In the genomic region with DNA sequence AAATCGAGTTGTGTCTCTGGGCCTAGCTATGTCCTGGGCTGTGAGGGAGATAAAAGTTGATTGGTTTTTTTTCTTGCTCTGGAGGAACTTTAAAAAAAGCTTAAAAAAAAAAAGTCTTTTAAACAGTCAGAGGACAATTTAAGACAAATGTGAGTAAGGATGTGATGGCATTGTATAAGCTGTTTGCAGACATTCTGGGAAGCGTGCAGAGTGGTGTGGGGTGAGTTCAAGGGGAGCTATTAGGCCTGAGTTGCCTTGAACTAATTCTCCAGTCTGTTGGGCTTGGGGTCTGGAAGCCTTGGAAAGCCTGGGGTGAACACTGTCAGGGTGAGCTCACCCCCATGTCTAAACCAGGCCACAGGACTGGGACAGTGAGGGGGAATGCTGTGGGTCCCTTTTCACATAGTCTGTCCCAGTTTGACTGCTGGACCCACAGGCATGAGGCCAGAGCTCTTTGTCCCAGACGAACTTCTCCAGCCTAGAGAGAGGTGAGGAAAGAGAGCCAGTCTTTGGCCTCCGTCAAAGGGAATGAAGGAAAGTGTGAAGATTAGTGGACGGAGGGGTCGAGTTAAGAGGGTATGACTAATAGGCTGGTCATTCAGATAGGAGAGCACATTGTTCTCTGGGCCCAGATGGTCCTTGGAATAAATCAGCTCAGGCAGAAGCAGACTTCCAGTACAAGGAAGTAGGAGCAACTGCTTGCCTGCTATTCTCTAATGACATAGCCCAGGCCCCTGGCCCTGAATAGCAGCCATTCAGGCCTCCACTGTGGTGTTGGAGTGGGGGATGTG, we compare ENCODE assay signal across 12 cellular contexts.
DNase-seq lines count a peak whose midpoint lies in the region; ATAC-seq and TF ChIP-seq lines count a peak whose summit lies in the region.
"Had no signal": no experiment of that assay in that cellular context is flagged by ENCODE, and none has a peak within 500 bp of the region (broad histone marks: within the 10 kb centered on the region; RNA-seq: fewer than 3 reads in every experiment).

No MANE protein-coding gene starts in this region.

- peak overlapping the region; percentile 48 for H3K9ac ChIP-seq in adipocyte (ENCODE audit: low read length)

- H3K4me1 ChIP-seq in adipocyte (ENCODE audit: control insufficient read depth, insufficient read depth, low read length), result peaks cover 41% of the 10 kb centered on the region

- no peak overlapping the region for H3K4me3 Mint-ChIP-seq in glutamatergic neuron (ENCODE audit: unreplicated experiment)
- H3K4me3 Mint-ChIP-seq in mesothelial cell of epicardium, result no peak overlapping the region
- H3K4me3 Mint-ChIP-seq: activated CD4-positive, alpha-beta T cell treated with anti-CD3 and anti-CD28 coated beads, Interleukin-2, amount 10 ng/mL, durations not matched to agents 24 days and 14 days; activated naive CD8-positive, alpha-beta T cell treated with anti-CD3 and anti-CD28 coated beads, Interleukin-2, amount 50 U/mL, for 24 hours; naive thymus-derived CD8-positive, alpha-beta T cell had no signal

- H3K27me3 Mint-ChIP-seq in glutamatergic neuron (ENCODE audit: unreplicated experiment), result peaks cover 3% of the 10 kb centered on the region
- peaks cover 58% of the 10 kb centered on the region for H3K27me3 Mint-ChIP-seq in mesothelial cell of epicardium (ENCODE audit: low read depth)
- H3K27me3 Mint-ChIP-seq: activated naive CD8-positive, alpha-beta T cell treated with anti-CD3 and anti-CD28 coated beads, Interleukin-2, amount 50 U/mL, for 24 hours had no signal

- TF ChIP-seq CTCF in glutamatergic neuron (IDR thresholded peaks at IDR 0.05; ENCODE audit: partially characterized antibody, unreplicated experiment) (no peak), mesothelial cell of epicardium (IDR thresholded peaks at IDR 0.05; ENCODE audit: unreplicated experiment) (no peak)

- no peaks in the 10 kb centered on the region for H3K9me3 ChIP-seq in adipocyte (ENCODE audit: control insufficient read depth, low read length)

- H3K9me3 Mint-ChIP-seq in glutamatergic neuron (ENCODE audit: unreplicated experiment), result peaks cover 2% of the 10 kb centered on the region
- no peaks in the 10 kb centered on the region for H3K9me3 Mint-ChIP-seq in mesothelial cell of epicardium
- H3K9me3 Mint-ChIP-seq: activated CD4-positive, alpha-beta T cell treated with anti-CD3 and anti-CD28 coated beads, Interleukin-2, amount 10 ng/mL, durations not matched to agents 24 days and 14 days; naive thymus-derived CD8-positive, alpha-beta T cell had no signal

- H3K4me1 Mint-ChIP-seq in glutamatergic neuron (ENCODE audit: low read depth, unreplicated experiment) (peaks cover 14% of the 10 kb centered on the region), mesothelial cell of epicardium (peaks cover 3% of the 10 kb centered on the region)

- H3K36me3 ChIP-seq in adipocyte (ENCODE audit: control insufficient read depth, insufficient read depth, low read length, severe bottlenecking), result peaks cover 65% of the 10 kb centered on the region

- H3K36me3 Mint-ChIP-seq in glutamatergic neuron (ENCODE audit: unreplicated experiment), result no peaks in the 10 kb centered on the region
- H3K36me3 Mint-ChIP-seq in mesothelial cell of epicardium, result no peaks in the 10 kb centered on the region
- H3K36me3 Mint-ChIP-seq: naive thymus-derived CD8-positive, alpha-beta T cell had no signal

- DNase-seq in ELR (ENCODE audit: low read depth), result peak; percentile 42
- DNase-seq in adipocyte (ENCODE audit: low read depth), result peak; percentile 38
- no peak for DNase-seq in glutamatergic neuron
- peak; percentile 45 for DNase-seq in pons (ENCODE audit: low spot score)
- DNase-seq in stimulated activated CD8-positive, alpha-beta memory T cell treated with anti-CD3 and anti-CD28 coated beads, Interleukin-4, amount 100 ng/mL, for 48 hours, result no peak
- DNase-seq in mesothelial cell of epicardium (ENCODE audit: low spot score in 2 of 2, unreplicated experiment in 2 of 2), result no peak
- no peak for DNase-seq in T-helper 2 cell
- DNase-seq: activated CD4-positive, alpha-beta T cell treated with anti-CD3 and anti-CD28 coated beads, Interleukin-2, amount 10 ng/mL, durations not matched to agents 24 days and 14 days; activated naive CD8-positive, alpha-beta T cell treated with anti-CD3 and anti-CD28 coated beads, Interleukin-2, amount 50 U/mL, for 24 hours; naive thymus-derived CD8-positive, alpha-beta T cell; NCI-H1694 had no signal

- H3K27ac Mint-ChIP-seq in glutamatergic neuron (ENCODE audit: unreplicated experiment) (peak overlapping the region; percentile 45), mesothelial cell of epicardium (no peak overlapping the region)
- H3K27ac Mint-ChIP-seq: activated CD4-positive, alpha-beta T cell treated with anti-CD3 and anti-CD28 coated beads, Interleukin-2, amount 10 ng/mL, durations not matched to agents 24 days and 14 days; activated naive CD8-positive, alpha-beta T cell treated with anti-CD3 and anti-CD28 coated beads, Interleukin-2, amount 50 U/mL, for 24 hours had no signal

- no peak overlapping the region for H3K4me3 ChIP-seq in adipocyte (ENCODE audit: low read length)

- no peak for ATAC-seq in HG03565 (IDR thresholded peaks at IDR 0.05; ENCODE audit: unreplicated experiment)
- ATAC-seq: activated naive CD8-positive, alpha-beta T cell treated with anti-CD3 and anti-CD28 coated beads, Interleukin-2, amount 50 U/mL, for 24 hours; naive thymus-derived CD8-positive, alpha-beta T cell had no signal

- H3K27me3 ChIP-seq in adipocyte (replicated peaks; ENCODE audit: control insufficient read depth, insufficient read depth, low read length), result no peaks in the 10 kb centered on the region

Comparison
In these comparisons a context has a peak if more than half of its experiments do, and no peak if none do; other contexts are left out.
1. DNase-seq: peak in ELR (single experiment), adipocyte (single experiment) and pons (single experiment); none in glutamatergic neuron (single experiment), stimulated activated CD8-positive, alpha-beta memory T cell treated with anti-CD3 and anti-CD28 coated beads, Interleukin-4, amount 100 ng/mL, for 48 hours (single experiment), mesothelial cell of epicardium (0 of 2) and T-helper 2 cell (0 of 5).